In the genomic region with DNA sequence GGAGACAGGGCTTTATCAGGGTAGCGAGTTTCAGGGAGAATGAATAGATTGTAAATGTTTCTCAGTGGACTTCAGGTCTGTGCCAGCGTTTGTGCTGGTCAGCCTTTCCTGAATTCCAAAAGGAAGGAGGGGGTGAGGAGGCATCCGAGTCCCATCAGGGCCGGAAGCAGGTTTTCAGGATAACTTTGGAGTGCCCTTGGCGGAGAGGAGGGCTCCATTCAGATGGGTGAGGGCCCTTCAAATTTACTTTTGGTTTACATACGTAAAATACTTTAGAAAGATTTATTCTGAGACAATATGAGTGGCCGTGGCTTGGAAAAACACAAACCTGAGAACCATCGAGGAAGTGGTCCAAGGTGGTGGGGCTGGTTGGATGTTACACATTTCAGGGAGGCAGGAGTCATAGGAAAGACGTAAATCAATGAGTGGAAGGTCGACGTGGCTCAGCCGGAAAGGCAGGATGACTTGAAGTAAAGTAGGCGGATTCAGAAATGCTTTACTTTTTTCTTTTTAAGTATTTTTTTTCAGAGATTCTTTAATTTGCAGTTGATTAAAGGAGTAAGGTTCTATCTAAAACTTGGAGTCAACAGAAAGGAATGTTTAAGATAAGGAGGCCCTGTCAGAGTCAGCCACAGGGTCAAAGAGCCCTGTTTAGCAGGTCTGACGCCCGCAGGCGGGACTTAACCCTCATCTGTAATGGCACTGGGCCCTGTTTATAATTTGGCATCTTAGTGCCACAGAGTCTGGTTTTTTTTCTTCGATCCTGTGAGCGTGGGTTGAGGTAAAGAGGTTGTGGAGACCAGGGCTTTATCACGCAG, we compare ENCODE assay signal across 8 cellular contexts. TPM values are rescaled to one million over a fixed set of nuclear protein-coding genes. Genes with fewer than 3 reads are reported as not detected.
DNase-seq lines count a peak whose midpoint lies in the region; ATAC-seq and TF ChIP-seq lines count a peak whose summit lies in the region.

No MANE protein-coding gene starts in this region.

- peak overlapping the region in 3 of 4 donors; percentile 4 to 58 (median 41) for H3K27ac ChIP-seq in esophagus squamous epithelium

- peak; percentile 74 for DNase-seq in ELR (ENCODE audit: low read depth)
- peak; percentile 72 for DNase-seq in RKO (ENCODE audit: low spot score)
- no peak for DNase-seq in esophagus squamous epithelium (lab: John Stamatoyannopoulos, UW)
- DNase-seq in omental fat pad (ENCODE audit: low spot score) = no peak
- no peak for DNase-seq in CD1c-positive myeloid dendritic cell (ENCODE audit: extremely low spot score)
- DNase-seq in Ammon's horn (ENCODE audit: low spot score) = no peak
- DNase-seq in pons (ENCODE audit: low spot score) = no peak
- no peak for DNase-seq in midbrain (lab: John Stamatoyannopoulos, UW)

- H3K27me3 ChIP-seq in esophagus squamous epithelium = no peaks in the 10 kb centered on the region

- TF ChIP-seq CTCF in esophagus squamous epithelium (IDR thresholded peaks at IDR 0.05) (no peak), omental fat pad (IDR thresholded peaks at IDR 0.05) (no peak)

- H3K4me1 ChIP-seq in esophagus squamous epithelium = peaks cover 0 to 43% (median 3%) of the 10 kb centered on the region in 3 donors

- no peak overlapping the region for H3K4me3 ChIP-seq in esophagus squamous epithelium

- ATAC-seq in omental fat pad (ENCODE audit: low FRiP score) = peak; percentile 91

- TF ChIP-seq POLR2A in esophagus squamous epithelium (IDR thresholded peaks at IDR 0.05) = no peak

- intact Hi-C loops in esophagus squamous epithelium (cut with DNase I) = no loop called here

- no peaks in the 10 kb centered on the region for H3K9me3 ChIP-seq in esophagus squamous epithelium

- H3K36me3 ChIP-seq in esophagus squamous epithelium = no peaks in the 10 kb centered on the region

- WGBS in esophagus squamous epithelium, 2 donors = 44 to 48% methylated on average over 19 of the region's 19 CpGs

RNA-seq across cellular contexts. Expression of gene ATP11A, which starts 32.8 kb away (rescaled TPM):
- total RNA-seq in esophagus squamous epithelium = 10 to 100 TPM in 3 of 4 donors, 1 to 10 TPM in 1; 9.6 to 20.0 (median 16.1) TPM
- 10 to 100 TPM; 32.8 to 61.4 (median 45.7) TPM for total RNA-seq in omental fat pad

Comparison
In these comparisons a context has a peak if more than half of its experiments do, and no peak if none do; other contexts are left out.
1. DNase-seq: peak in ELR (single experiment) and RKO (single experiment); none in esophagus squamous epithelium (single experiment), omental fat pad (single experiment), CD1c-positive myeloid dendritic cell (single experiment), Ammon's horn (single experiment), pons (single experiment) and midbrain (single experiment).